ENCODE assay signal across 25 cellular contexts in the genomic region with DNA sequence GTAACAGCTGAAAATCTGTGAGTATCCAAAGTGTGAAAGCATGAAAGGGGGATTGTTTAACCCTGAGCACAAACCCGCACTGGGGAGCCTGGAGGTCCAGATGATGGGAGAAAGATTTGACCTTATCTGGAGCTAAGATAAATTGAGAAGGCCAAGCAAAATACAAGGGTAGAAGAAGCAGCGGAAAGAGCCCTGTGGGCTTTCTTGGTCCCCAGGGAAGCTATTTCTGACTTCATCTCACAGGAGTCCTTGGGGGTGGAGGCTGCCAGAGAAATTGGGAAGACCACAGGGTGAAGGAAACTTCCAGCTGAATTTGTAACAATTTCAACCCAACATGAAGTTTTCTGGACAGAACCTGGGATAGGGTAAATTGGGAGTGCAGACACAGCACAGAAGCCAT.
"Had no signal": no experiment of that assay in that cellular context is flagged by ENCODE, and none has a peak within 500 bp of the region (broad histone marks: within the 10 kb centered on the region; RNA-seq: fewer than 3 reads in every experiment).

No MANE protein-coding gene starts in this region.

- DNase-seq: activated CD4-positive, alpha-beta memory T cell treated with anti-CD3 and anti-CD28 coated beads for 36 hours; activated CD4-positive, alpha-beta T cell treated with anti-CD3 and anti-CD28 coated beads for 36 hours; activated CD4-positive, alpha-beta T cell treated with anti-CD3 and anti-CD28 coated beads, Interleukin-2, amount 50 U/mL, for 1 hour; activated CD8-positive, alpha-beta memory T cell treated with anti-CD3 and anti-CD28 coated beads, Interleukin-2, amount 50 U/mL, for 4 hours; activated gamma-delta T cell treated with Interleukin-2 at 50 U/mL for 16 hours; activated naive CD4-positive, alpha-beta T cell treated with anti-CD3 and anti-CD28 coated beads, Interleukin-2, amount 10 ng/mL, durations not matched to agents 7 days and 5 days; activated naive CD8-positive, alpha-beta T cell treated with anti-CD3 and anti-CD28 coated beads, Interleukin-2, amount 50 U/mL, for 24 hours; activated T-cell treated with anti-CD3 and anti-CD28 coated beads for 4 hours; activated T-cell treated with anti-CD3 and anti-CD28 coated beads, Interleukin-2, amount 50 U/mL, for 4 hours; anterior cingulate cortex; NCI-H1417 treated with DMSO at 0.1 percent for 48 hours; NCI-H187 treated with DMSO at 0.1 percent for 48 hours; NCI-H2081; NCI-H2171 treated with DMSO at 0.1 percent for 48 hours; NCI-H226; NCI-H446 treated with DMSO at 0.1 percent for 48 hours; NCI-H524 treated with DMSO at 0.1 percent for 48 hours; Peyer's patch; RPMI8226; SHP77 treated with DMSO at 0.1 percent for 48 hours; SK-N-SH had no signal

- H3K4me1 ChIP-seq: Peyer's patch had no signal

- H3K9me2 ChIP-seq: SK-N-SH had no signal

- H3K27me3 ChIP-seq: cardiac muscle cell, Peyer's patch, SJSA1 had no signal

- H3K4me2 ChIP-seq: SK-N-SH had no signal

- H3K4me3 ChIP-seq: cardiac muscle cell, Peyer's patch, SJSA1 had no signal

- ATAC-seq: activated CD4-positive, alpha-beta T cell treated with anti-CD3 and anti-CD28 coated beads for 36 hours; activated CD4-positive, CD25-positive, alpha-beta regulatory T cell treated with anti-CD3 and anti-CD28 coated beads, Interleukin-2, amount 50 U/mL, for 24 hours; activated naive CD8-positive, alpha-beta T cell treated with anti-CD3 and anti-CD28 coated beads, Interleukin-2, amount 50 U/mL, for 24 hours; activated T-cell treated with anti-CD3 and anti-CD28 coated beads, Interleukin-2, amount 50 U/mL, for 4 hours; WTC11 had no signal

- H3K27ac ChIP-seq: cardiac muscle cell, Peyer's patch, SJSA1 had no signal

- H3K9ac ChIP-seq: SK-N-SH had no signal

- H3K36me3 ChIP-seq: cardiac muscle cell, Peyer's patch, SJSA1 had no signal

- H3K9me3 ChIP-seq: SJSA1, SK-N-SH had no signal
